8 cellular contexts compared by ENCODE assay signal in the genomic region with DNA sequence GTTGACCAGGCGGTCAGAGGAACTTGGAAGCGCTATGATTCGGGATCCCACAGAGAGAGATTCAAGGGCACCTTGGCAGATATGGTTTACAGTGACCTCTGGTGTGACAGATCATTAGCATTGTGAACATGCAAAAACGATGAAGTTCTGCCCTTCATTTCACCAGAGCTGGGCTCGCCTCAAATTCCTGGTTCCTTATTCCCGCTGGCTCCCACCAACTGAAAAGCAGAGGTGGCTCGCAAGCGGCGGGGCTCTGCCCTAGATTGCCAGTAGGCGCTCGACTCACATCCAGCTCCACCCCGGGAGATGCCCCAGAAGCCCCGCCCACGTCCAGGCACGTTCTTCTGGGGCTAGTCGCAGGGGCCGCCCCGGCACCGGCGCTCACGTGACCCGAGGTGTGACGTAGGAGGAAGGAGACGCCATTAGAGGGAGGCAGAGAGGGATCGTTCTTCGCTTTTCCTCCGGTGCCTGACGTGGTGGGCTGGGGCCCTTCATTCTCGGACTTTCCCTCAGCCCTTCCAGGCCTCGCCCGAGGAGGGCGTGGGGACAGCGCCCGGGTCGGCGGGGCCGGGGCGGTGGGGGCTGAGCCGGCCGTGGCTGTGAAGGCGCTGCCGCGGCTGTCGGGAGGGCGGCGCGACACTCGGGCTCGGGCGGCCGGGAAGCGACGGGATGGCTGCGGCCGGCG. TPM values are rescaled to one million over a fixed set of nuclear protein-coding genes. Genes with fewer than 3 reads are reported as not detected.
DNase-seq lines count a peak whose midpoint lies in the region; ATAC-seq, FAIRE-seq and TF ChIP-seq lines count a peak whose summit lies in the region.

A gene with protein sequence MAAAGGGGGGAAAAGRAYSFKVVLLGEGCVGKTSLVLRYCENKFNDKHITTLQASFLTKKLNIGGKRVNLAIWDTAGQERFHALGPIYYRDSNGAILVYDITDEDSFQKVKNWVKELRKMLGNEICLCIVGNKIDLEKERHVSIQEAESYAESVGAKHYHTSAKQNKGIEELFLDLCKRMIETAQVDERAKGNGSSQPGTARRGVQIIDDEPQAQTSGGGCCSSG (plus strand): TSS at position 403 of the 685 bp plus-strand sequence. CDS start 267 bp downstream, at position 670.

- H3K27me3 ChIP-seq in adrenal gland (peaks cover 5% of the 10 kb centered on the region), heart left ventricle (peaks cover 0 to 3% (median 0%) of the 10 kb centered on the region in 9 donors), upper lobe of left lung (no peaks in the 10 kb centered on the region)

- H3K4me3 ChIP-seq in adrenal gland (peak within 1 kb of the TSS; percentile 39 to 90 (median 64)), heart left ventricle (peak within 1 kb of the TSS; percentile 59 to 97 (median 87)), upper lobe of left lung (peak within 1 kb of the TSS; percentile 72 to 89 (median 76))

- ATAC-seq in HG02852 (IDR thresholded peaks at IDR 0.05; ENCODE audit: unreplicated experiment), result peak; percentile 94
- peak; percentile 95 to 98 (median 96) for ATAC-seq in heart left ventricle
- peak; percentile 97 to 98 for ATAC-seq in upper lobe of left lung (ENCODE audit: low FRiP score in 2 of 2)

- peak within 1 kb of the TSS; percentile 90 to 99 (median 97) for H3K27ac ChIP-seq in adrenal gland
- H3K27ac ChIP-seq in heart left ventricle, result peak within 1 kb of the TSS; percentile 93 to 98 (median 96)
- H3K27ac ChIP-seq in upper lobe of left lung, result peak within 1 kb of the TSS; percentile 96 to 99 (median 97)

- H3K4me1 ChIP-seq in adrenal gland (replicated peaks in 1 of 2), result peaks cover 10 to 19% of the 10 kb centered on the region in 2 donors
- peaks cover 0 to 42% (median 24%) of the 10 kb centered on the region in 12 donors for H3K4me1 ChIP-seq in heart left ventricle
- peaks cover 16 to 33% (median 18%) of the 10 kb centered on the region in 4 donors for H3K4me1 ChIP-seq in upper lobe of left lung

- intact Hi-C loops in adrenal gland (cut with DNase I) (loop anchor here in 1 of 2 donors (10.0 kb wide), 1 partner anchor 90 kb away; a partner anchor contains a TSS), heart left ventricle (cut with DNase I) (loop anchor here in 6 of 10 donors (2.0 to 10.0 kb wide), 4 partner anchors 67 to 92 kb away; a partner anchor contains a TSS), posterior cingulate gyrus (cut with DNase I) (loop anchor here (2.0 kb wide), 1 partner anchor 68 kb away; a partner anchor contains a TSS)

- H3K9me3 ChIP-seq in adrenal gland (replicated peaks in 1 of 3) (peaks cover 0 to 6% (median 0%) of the 10 kb centered on the region in 3 donors), heart left ventricle (peaks cover 0 to 17% (median 8%) of the 10 kb centered on the region in 12 donors), upper lobe of left lung (peaks cover 0 to 18% (median 10%) of the 10 kb centered on the region in 4 donors)

- TF ChIP-seq CTCF in adrenal gland (IDR thresholded peaks at IDR 0.05), result peak in 5 of 6 experiments; percentile 40 to 64 (median 44)
- TF ChIP-seq CTCF in heart left ventricle (IDR thresholded peaks at IDR 0.05), result peak in 11 of 12 donors; percentile 13 to 56 (median 30)
- peak; percentile 43 to 72 (median 60) for TF ChIP-seq CTCF in upper lobe of left lung (IDR thresholded peaks at IDR 0.05)

- DNase-seq in GM12892 (ENCODE audit: insufficient read length) (peak; percentile 86), NCI-H146 (lab: John Stamatoyannopoulos, UW) (peak; percentile 97), T-helper 1 cell (peak; percentile 97 to 99 (median 99)), adrenal gland (peak; percentile 98 to 100 (median 99)), heart left ventricle (peak; percentile 99), posterior cingulate gyrus (peak; percentile 96 to 100 (median 99)), upper lobe of left lung (peak; percentile 97 to 99)

- TF ChIP-seq EP300 in upper lobe of left lung (IDR thresholded peaks at IDR 0.05), result peak in 1 of 4 donors; percentile 78

- TF ChIP-seq POLR2A in GM12892 (IDR thresholded peaks at IDR 0.05; ENCODE audit: low read depth, low read length), result peak; percentile 88
- TF ChIP-seq POLR2A in adrenal gland (IDR thresholded peaks at IDR 0.05), result peak; percentile 70 to 89
- peak; percentile 77 to 92 for TF ChIP-seq POLR2A in heart left ventricle (IDR thresholded peaks at IDR 0.05)
- peak in 3 of 4 donors; percentile 87 to 95 (median 93) for TF ChIP-seq POLR2A in upper lobe of left lung (IDR thresholded peaks at IDR 0.05)

- FAIRE-seq in GM12892 (lab: Jason Lieb, UNC), result peak; percentile 95

- WGBS in adrenal gland, 4 donors, result 0 to 1% (median 1%) methylated on average over 8 to 55 of the region's 56 CpGs
- 1 to 4% (median 1%) methylated on average over 15 to 56 of the region's 56 CpGs for WGBS in heart left ventricle, 4 donors
- 2% methylated on average over 14 to 30 of the region's 56 CpGs for WGBS in upper lobe of left lung, 2 donors

- H3K36me3 ChIP-seq in adrenal gland (replicated peaks in 1 of 2), result no peaks in the 10 kb centered on the region
- peaks cover 0 to 25% (median 7%) of the 10 kb centered on the region in 9 donors for H3K36me3 ChIP-seq in heart left ventricle
- H3K36me3 ChIP-seq in upper lobe of left lung, result peaks cover 0 to 16% (median 3%) of the 10 kb centered on the region in 4 donors

RNA-seq across cellular contexts. Expression of the gene that starts here (rescaled TPM):
- polyA plus RNA-seq in GM12892 (2012; ENCODE audit: missing spikeins), result 57.8 TPM
- total RNA-seq in adrenal gland (100 to 1,000 TPM in 2 of 8 donors, 10 to 100 TPM in 5, 1 to 10 TPM in 1; 8.6 to 123 (median 77.1) TPM), heart left ventricle (100 to 1,000 TPM in 7 of 9 donors, 10 to 100 TPM in 2; 42.4 to 236 (median 198) TPM), upper lobe of left lung (10 to 100 TPM in 5 of 6 donors, 1 to 10 TPM in 1; 9.4 to 78.7 (median 46.1) TPM)
- polyA plus RNA-seq in adrenal gland (100 to 1,000 TPM in 1 of 3 donors, 1 to 10 TPM in 2; 8.7 to 118 (median 8.8) TPM), heart left ventricle (10 to 100 TPM; 25.3 to 81.8 TPM)

Comparison
In these comparisons a context has a peak if more than half of its experiments do, and no peak if none do; other contexts are left out.
1. Peak in every context shown above with its lines: DNase-seq, ATAC-seq, H3K4me3 ChIP-seq and H3K27ac ChIP-seq.